1 cellular context compared by ENCODE assay signal in the genomic region with DNA sequence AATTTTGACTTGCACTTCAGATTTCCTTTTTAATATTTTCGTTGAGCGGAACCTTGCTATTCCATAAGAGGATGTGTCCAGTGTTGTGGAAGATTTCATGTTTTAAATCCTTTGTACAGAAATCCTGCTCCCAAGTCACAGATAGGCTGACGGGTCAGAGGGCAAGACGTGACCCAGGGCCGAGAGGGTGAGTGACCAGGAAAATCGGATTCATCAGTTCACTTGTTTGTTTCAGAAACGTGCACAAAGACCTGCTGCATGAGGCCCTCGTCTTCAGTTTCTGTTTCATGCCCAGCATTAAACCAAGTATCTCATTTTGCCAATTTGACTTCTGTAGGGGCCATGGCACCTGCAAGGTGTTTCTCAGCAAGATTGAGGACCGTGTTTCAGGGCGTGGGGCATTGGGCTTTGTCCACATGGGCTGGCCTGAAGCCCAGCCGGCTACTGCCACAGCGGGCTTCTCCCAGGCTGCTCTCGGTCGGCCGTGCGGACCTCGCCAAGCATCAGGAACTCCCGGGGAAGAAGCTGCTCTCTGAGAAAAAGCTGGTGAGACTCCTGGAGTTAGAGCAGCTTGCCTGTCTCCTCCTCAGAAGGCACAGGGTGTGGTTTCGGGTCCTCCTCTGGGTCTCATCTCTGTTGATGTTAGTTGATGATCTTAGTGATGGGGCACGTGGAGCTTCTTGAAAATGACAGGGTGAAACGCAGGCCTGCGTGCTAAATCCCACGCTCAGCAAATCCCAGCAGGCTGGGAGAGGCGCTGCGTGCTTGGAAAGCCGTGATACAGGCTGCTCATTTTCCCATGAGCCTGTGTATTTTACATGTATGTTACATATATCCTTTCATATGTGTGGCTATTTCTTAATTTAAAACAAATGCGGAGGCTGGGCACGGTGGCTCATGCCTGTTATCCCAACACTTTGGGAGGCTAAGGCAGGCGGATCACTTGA.
TF ChIP-seq lines count a peak whose summit lies in the region.

No MANE protein-coding gene starts in this region.

TF ChIP-seq in WTC11, 78 proteins besides CTCF, POLR2A, EP300 and RAD21 (continued from another document):
- TF ChIP-seq, protein P1, sequence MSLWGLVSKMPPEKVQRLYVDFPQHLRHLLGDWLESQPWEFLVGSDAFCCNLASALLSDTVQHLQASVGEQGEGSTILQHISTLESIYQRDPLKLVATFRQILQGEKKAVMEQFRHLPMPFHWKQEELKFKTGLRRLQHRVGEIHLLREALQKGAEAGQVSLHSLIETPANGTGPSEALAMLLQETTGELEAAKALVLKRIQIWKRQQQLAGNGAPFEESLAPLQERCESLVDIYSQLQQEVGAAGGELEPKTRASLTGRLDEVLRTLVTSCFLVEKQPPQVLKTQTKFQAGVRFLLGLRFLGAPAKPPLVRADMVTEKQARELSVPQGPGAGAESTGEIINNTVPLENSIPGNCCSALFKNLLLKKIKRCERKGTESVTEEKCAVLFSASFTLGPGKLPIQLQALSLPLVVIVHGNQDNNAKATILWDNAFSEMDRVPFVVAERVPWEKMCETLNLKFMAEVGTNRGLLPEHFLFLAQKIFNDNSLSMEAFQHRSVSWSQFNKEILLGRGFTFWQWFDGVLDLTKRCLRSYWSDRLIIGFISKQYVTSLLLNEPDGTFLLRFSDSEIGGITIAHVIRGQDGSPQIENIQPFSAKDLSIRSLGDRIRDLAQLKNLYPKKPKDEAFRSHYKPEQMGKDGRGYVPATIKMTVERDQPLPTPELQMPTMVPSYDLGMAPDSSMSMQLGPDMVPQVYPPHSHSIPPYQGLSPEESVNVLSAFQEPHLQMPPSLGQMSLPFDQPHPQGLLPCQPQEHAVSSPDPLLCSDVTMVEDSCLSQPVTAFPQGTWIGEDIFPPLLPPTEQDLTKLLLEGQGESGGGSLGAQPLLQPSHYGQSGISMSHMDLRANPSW (CRISPR knock-in tag; conservative IDR thresholded peaks at IDR 0.05; ENCODE audit: low read depth) = no peak
- TF ChIP-seq JAZF1 (CRISPR knock-in tag; IDR thresholded peaks at IDR 0.05) = no peak
- TF ChIP-seq, protein P2, sequence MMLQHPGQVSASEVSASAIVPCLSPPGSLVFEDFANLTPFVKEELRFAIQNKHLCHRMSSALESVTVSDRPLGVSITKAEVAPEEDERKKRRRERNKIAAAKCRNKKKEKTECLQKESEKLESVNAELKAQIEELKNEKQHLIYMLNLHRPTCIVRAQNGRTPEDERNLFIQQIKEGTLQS (CRISPR knock-in tag; conservative IDR thresholded peaks at IDR 0.05) = no peak
- TF ChIP-seq, protein P3, sequence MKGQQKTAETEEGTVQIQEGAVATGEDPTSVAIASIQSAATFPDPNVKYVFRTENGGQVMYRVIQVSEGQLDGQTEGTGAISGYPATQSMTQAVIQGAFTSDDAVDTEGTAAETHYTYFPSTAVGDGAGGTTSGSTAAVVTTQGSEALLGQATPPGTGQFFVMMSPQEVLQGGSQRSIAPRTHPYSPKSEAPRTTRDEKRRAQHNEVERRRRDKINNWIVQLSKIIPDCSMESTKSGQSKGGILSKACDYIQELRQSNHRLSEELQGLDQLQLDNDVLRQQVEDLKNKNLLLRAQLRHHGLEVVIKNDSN (CRISPR knock-in tag; IDR thresholded peaks at IDR 0.05) = no peak
- TF ChIP-seq TEAD4 (CRISPR knock-in tag; IDR thresholded peaks at IDR 0.05) = no peak
- no peak for TF ChIP-seq FOXP1 (CRISPR knock-in tag; IDR thresholded peaks at IDR 0.05; ENCODE audit: borderline replicate concordance)
- TF ChIP-seq, protein P4, sequence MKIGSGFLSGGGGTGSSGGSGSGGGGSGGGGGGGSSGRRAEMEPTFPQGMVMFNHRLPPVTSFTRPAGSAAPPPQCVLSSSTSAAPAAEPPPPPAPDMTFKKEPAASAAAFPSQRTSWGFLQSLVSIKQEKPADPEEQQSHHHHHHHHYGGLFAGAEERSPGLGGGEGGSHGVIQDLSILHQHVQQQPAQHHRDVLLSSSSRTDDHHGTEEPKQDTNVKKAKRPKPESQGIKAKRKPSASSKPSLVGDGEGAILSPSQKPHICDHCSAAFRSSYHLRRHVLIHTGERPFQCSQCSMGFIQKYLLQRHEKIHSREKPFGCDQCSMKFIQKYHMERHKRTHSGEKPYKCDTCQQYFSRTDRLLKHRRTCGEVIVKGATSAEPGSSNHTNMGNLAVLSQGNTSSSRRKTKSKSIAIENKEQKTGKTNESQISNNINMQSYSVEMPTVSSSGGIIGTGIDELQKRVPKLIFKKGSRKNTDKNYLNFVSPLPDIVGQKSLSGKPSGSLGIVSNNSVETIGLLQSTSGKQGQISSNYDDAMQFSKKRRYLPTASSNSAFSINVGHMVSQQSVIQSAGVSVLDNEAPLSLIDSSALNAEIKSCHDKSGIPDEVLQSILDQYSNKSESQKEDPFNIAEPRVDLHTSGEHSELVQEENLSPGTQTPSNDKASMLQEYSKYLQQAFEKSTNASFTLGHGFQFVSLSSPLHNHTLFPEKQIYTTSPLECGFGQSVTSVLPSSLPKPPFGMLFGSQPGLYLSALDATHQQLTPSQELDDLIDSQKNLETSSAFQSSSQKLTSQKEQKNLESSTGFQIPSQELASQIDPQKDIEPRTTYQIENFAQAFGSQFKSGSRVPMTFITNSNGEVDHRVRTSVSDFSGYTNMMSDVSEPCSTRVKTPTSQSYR (CRISPR knock-in tag; IDR thresholded peaks at IDR 0.05) = no peak
- no peak for TF ChIP-seq RELA (CRISPR knock-in tag; IDR thresholded peaks at IDR 0.05; ENCODE audit: borderline replicate concordance)
- no peak for TF ChIP-seq GABPB1 (CRISPR knock-in tag; IDR thresholded peaks at IDR 0.05)
